19 cellular contexts compared by ENCODE assay signal in genomic region chr12:1827806-1828805, GRCh38. TPM values are rescaled to one million over a fixed set of nuclear protein-coding genes. Genes with fewer than 3 reads are reported as not detected.
"Had no signal": no experiment of that assay in that cellular context is flagged by ENCODE, and none has a peak within 500 bp of the region (broad histone marks: within the 10 kb centered on the region; RNA-seq: fewer than 3 reads in every experiment).

No MANE protein-coding gene starts in this region.

- H3K27ac ChIP-seq: body of pancreas, coronary artery, esophagus squamous epithelium, tibial nerve, vagina had no signal

- H3K27me3 ChIP-seq: body of pancreas had no signal

- ATAC-seq: body of pancreas; natural killer cell treated with Interleukin-12 subunit alpha and Interleukin-12 subunit beta and Interleukin-15 and Interleukin-18, amount 100 ng/mL, for 72 hours; stimulated activated naive CD8-positive, alpha-beta T cell treated with anti-CD3 and anti-CD28 coated beads, Interleukin-15, Interleukin-2, amounts not matched to agents 100 U/mL and 50 U/mL, for 24 hours; T-helper 17 cell had no signal

- DNase-seq: activated CD4-positive, alpha-beta T cell treated with anti-CD3 and anti-CD28 coated beads, Interleukin-2, amount 50 U/mL, for 4 hours; activated gamma-delta T cell; activated naive CD8-positive, alpha-beta T cell treated with anti-CD3 and anti-CD28 coated beads for 36 hours; amniotic stem cell; body of pancreas; effector CD8-positive, alpha-beta T cell; esophagus squamous epithelium; immature natural killer cell; occipital lobe; stimulated activated naive CD8-positive, alpha-beta T cell treated with anti-CD3 and anti-CD28 coated beads, Interleukin-15, Interleukin-2, amounts not matched to agents 100 U/mL and 50 U/mL, for 24 hours; substantia nigra; T-helper 17 cell had no signal

- H3K36me3 ChIP-seq: esophagus squamous epithelium, tibial nerve, vagina had no signal

- H3K9me3 ChIP-seq: body of pancreas, esophagus squamous epithelium, tibial nerve, vagina had no signal

- H3K4me1 ChIP-seq: tibial nerve had no signal

- H3K4me3 ChIP-seq: body of pancreas, coronary artery, esophagus squamous epithelium, lung, tibial nerve, vagina had no signal

RNA-seq across cellular contexts. Expression of gene LRTM2, which starts 7.7 kb away (rescaled TPM):
- total RNA-seq: activated naive CD8-positive, alpha-beta T cell treated with anti-CD3 and anti-CD28 coated beads for 36 hours; body of pancreas; esophagus squamous epithelium; lung; natural killer cell treated with Interleukin-12 subunit alpha and Interleukin-12 subunit beta and Interleukin-15 and Interleukin-18, amount 100 ng/mL, for 72 hours; posterior vena cava; skeletal muscle tissue; T-helper 17 cell; tibial nerve; vagina had no signal
- polyA plus RNA-seq: immature natural killer cell had no signal
